24 cellular contexts compared by ENCODE assay signal in genomic region chr2:40274284-40274683, GRCh38.
"Had no signal": no experiment of that assay in that cellular context is flagged by ENCODE, and none has a peak within 500 bp of the region (broad histone marks: within the 10 kb centered on the region; RNA-seq: fewer than 3 reads in every experiment).

No MANE protein-coding gene starts in this region.

- H3K36me3 ChIP-seq: gastroesophageal sphincter, heart left ventricle, left lung, neural progenitor cell, right lobe of liver, suprapubic skin, thyroid gland had no signal

- DNase-seq: cortex of kidney; effector CD8-positive, alpha-beta T cell; endodermal cell; foreskin keratinocyte; heart left ventricle; left lung; mesenchymal stem cell; mucosa of descending colon; naive B cell; right lobe of liver; small intestine; stimulated activated CD4-positive, alpha-beta T cell treated with anti-CD3 and anti-CD28 coated beads, Interleukin-4, amount 100 ng/mL, for 4 hours; stimulated activated naive CD8-positive, alpha-beta T cell treated with anti-CD3 and anti-CD28 coated beads, Interleukin-15, Interleukin-2, amounts not matched to agents 100 U/mL and 50 U/mL, for 24 hours; thyroid gland had no signal

- H2AFZ ChIP-seq: hepatocyte, neural progenitor cell, parathyroid adenoma had no signal

- H3K36me3 Mint-ChIP-seq: mesothelial cell of epicardium; naive B cell; neural progenitor cell; stimulated activated memory B cell treated with anti-CD40 and anti-IgM and Interleukin-4, amounts not matched to agents 10 μg/mL and 1 μg/mL and 100 μg/mL, for 72 hours had no signal

- H3K27me3 ChIP-seq: foreskin keratinocyte, gastroesophageal sphincter, heart left ventricle, hepatocyte, left lung, neural progenitor cell, right lobe of liver, suprapubic skin, thyroid gland had no signal

- H3K79me2 ChIP-seq: hepatocyte, parathyroid adenoma had no signal

- H3K4me2 ChIP-seq: hepatocyte, neural progenitor cell had no signal

- H3K9ac ChIP-seq: neural progenitor cell, parathyroid adenoma had no signal

- H3K27ac Mint-ChIP-seq: endodermal cell; mesothelial cell of epicardium; naive B cell; neural progenitor cell; progenitor cell of endocrine pancreas; stimulated activated memory B cell treated with anti-CD40 and anti-IgM and Interleukin-4, amounts not matched to agents 10 μg/mL and 1 μg/mL and 100 μg/mL, for 72 hours had no signal

- H3K27me3 Mint-ChIP-seq: naive B cell; progenitor cell of endocrine pancreas; stimulated activated memory B cell treated with anti-CD40 and anti-IgM and Interleukin-4, amounts not matched to agents 10 μg/mL and 1 μg/mL and 100 μg/mL, for 72 hours had no signal

- H3K9me3 ChIP-seq: gastroesophageal sphincter, heart left ventricle, left lung, mucosa of descending colon, right lobe of liver, suprapubic skin, thyroid gland had no signal

- H3K4me3 Mint-ChIP-seq: endodermal cell; mesothelial cell of epicardium; naive B cell; nephron; neural progenitor cell; stimulated activated memory B cell treated with anti-CD40 and anti-IgM and Interleukin-4, amounts not matched to agents 10 μg/mL and 1 μg/mL and 100 μg/mL, for 72 hours had no signal

- H3K4me3 ChIP-seq: gastroesophageal sphincter, heart left ventricle, hepatocyte, left lung, mucosa of descending colon, neural progenitor cell, right lobe of liver, suprapubic skin, thyroid gland had no signal

- H3K27ac ChIP-seq: epithelial cell of prostate, foreskin keratinocyte, hepatocyte, left lung, neural progenitor cell, parathyroid adenoma, right lobe of liver, suprapubic skin, thyroid gland had no signal

- H3K9me3 Mint-ChIP-seq: endodermal cell; mesothelial cell of epicardium; naive B cell; nephron; neural progenitor cell; stimulated activated memory B cell treated with anti-CD40 and anti-IgM and Interleukin-4, amounts not matched to agents 10 μg/mL and 1 μg/mL and 100 μg/mL, for 72 hours had no signal

- H3K4me1 ChIP-seq: left lung, neural progenitor cell, parathyroid adenoma, right lobe of liver had no signal
